ENCODE assay signal across 9 cellular contexts in the genomic region with DNA sequence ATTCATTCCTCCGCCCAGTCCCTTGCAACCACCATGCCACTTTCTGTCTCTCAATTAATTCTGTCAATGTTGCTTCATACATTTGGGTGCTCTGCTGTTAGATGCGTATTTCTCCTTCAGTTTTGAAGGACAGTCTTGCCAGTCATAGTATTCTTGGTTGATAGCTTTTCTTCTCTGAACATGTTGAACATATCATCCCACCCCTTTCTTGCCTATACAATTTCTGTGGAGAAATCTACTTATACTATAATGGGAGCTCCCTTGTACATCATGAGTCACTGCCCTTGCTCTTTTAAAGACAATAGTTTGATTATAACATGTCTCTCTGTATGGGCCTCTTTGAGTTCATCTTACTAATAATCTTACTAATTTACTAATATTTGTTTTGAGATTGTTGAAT. TPM values are rescaled to one million over a fixed set of nuclear protein-coding genes. Genes with fewer than 3 reads are reported as not detected.
"Had no signal": no experiment of that assay in that cellular context is flagged by ENCODE, and none has a peak within 500 bp of the region (broad histone marks: within the 10 kb centered on the region; RNA-seq: fewer than 3 reads in every experiment).

No MANE protein-coding gene starts in this region.

- H3K4me3 ChIP-seq: GM23338 had no signal

- H3K27ac ChIP-seq: KMS-11 had no signal

- H2AFZ ChIP-seq: GM23338 had no signal

- H3K4me3 Mint-ChIP-seq: GM23338, H9, HFFc6, IgD-negative memory B cell had no signal

- H3K27ac Mint-ChIP-seq: GM23338, H9, HFFc6, IgD-negative memory B cell had no signal

- DNase-seq: H9, HCEC 1CT, HFFc6, KBM-7 had no signal

- H3K36me3 Mint-ChIP-seq: IgD-negative memory B cell had no signal

- H3K9ac ChIP-seq: KMS-11 had no signal

- H3K4me2 ChIP-seq: GM23338, KMS-11 had no signal

RNA-seq across cellular contexts. Expression of gene RNF112, which starts 34.1 kb away (rescaled TPM):
- total RNA-seq: HepG2, HT-29 had no signal
- polyA plus RNA-seq: IgD-negative memory B cell had no signal

RNA-seq across cellular contexts. Expression of gene MFAP4, which starts 58.1 kb away (rescaled TPM):
- total RNA-seq: HepG2, HT-29 had no signal
- polyA plus RNA-seq: IgD-negative memory B cell had no signal
